In genomic region chr11:45921561-45922424, GRCh38 we compare ENCODE assay signal across 8 cellular contexts. TPM values are rescaled to one million over a fixed set of nuclear protein-coding genes. Genes with fewer than 3 reads are reported as not detected.
A peak's percentile ranks its signal among the peaks of the same experiment; 100 is the strongest.
DNase-seq lines count a peak whose midpoint lies in the region; ATAC-seq, FAIRE-seq and TF ChIP-seq lines count a peak whose summit lies in the region.

No MANE protein-coding gene starts in this region.

- H3K9me3 ChIP-seq in A549 (no peaks in the 10 kb centered on the region), iPS-15b (ENCODE audit: control insufficient read depth, insufficient read depth, low read length) (no peaks in the 10 kb centered on the region)

- H3K27me3 Mint-ChIP-seq in WTC11 (ENCODE audit: low read depth) = peaks cover 2% of the 10 kb centered on the region; the same call in 1 of the 2 replicates
- no peaks in the 10 kb centered on the region for H3K27me3 Mint-ChIP-seq in stimulated activated memory B cell treated with anti-CD40 and anti-IgM and Interleukin-4, amounts not matched to agents 10 μg/mL and 1 μg/mL and 100 μg/mL, for 72 hours

- 73% methylated on average over 28 of the region's 54 CpGs for WGBS in A549 (ENCODE audit: missing lambda C conversion rate)

- no peak for ATAC-seq in A549
- ATAC-seq in WTC11 = peak; percentile 53
- ATAC-seq in stimulated activated memory B cell treated with anti-CD40 and anti-IgM and Interleukin-4, amounts not matched to agents 10 μg/mL and 1 μg/mL and 100 μg/mL, for 72 hours = no peak
- ATAC-seq in omental fat pad (ENCODE audit: low FRiP score) = no peak

- no peak for TF ChIP-seq EP300 in A549 (IDR thresholded peaks at IDR 0.05)
- TF ChIP-seq EP300 in Ishikawa (IDR thresholded peaks at IDR 0.05; ENCODE audit: borderline replicate concordance) = peak; percentile 57; the same call in 1 of the 2 replicates

- peaks cover 11% of the 10 kb centered on the region for H3K36me3 Mint-ChIP-seq in WTC11
- no peaks in the 10 kb centered on the region for H3K36me3 Mint-ChIP-seq in stimulated activated memory B cell treated with anti-CD40 and anti-IgM and Interleukin-4, amounts not matched to agents 10 μg/mL and 1 μg/mL and 100 μg/mL, for 72 hours

- H3K9me3 Mint-ChIP-seq in WTC11 = no peaks in the 10 kb centered on the region
- H3K9me3 Mint-ChIP-seq in stimulated activated memory B cell treated with anti-CD40 and anti-IgM and Interleukin-4, amounts not matched to agents 10 μg/mL and 1 μg/mL and 100 μg/mL, for 72 hours = no peaks in the 10 kb centered on the region

- peak overlapping the region; percentile 47 for H3K9ac ChIP-seq in iPS-15b (ENCODE audit: low read depth, low read length)

- H3K4me1 Mint-ChIP-seq in WTC11 = peaks cover 39% of the 10 kb centered on the region
- H3K4me1 Mint-ChIP-seq in stimulated activated memory B cell treated with anti-CD40 and anti-IgM and Interleukin-4, amounts not matched to agents 10 μg/mL and 1 μg/mL and 100 μg/mL, for 72 hours = peaks cover 61% of the 10 kb centered on the region

- TF ChIP-seq CTCF in A549 (IDR thresholded peaks at IDR 0.05) (no peak), WTC11 (IDR thresholded peaks at IDR 0.05) (no peak), omental fat pad (IDR thresholded peaks at IDR 0.05) (no peak), GM10248 (IDR thresholded peaks at IDR 0.05; ENCODE audit: control extremely low read depth, extremely low read depth, low read depth, missing control alignments) (no peak)

- H3K4me3 ChIP-seq in A549 (peak overlapping the region; percentile 55), iPS-15b (ENCODE audit: low read depth, low read length) (peak overlapping the region; percentile 56)

- peak overlapping the region; percentile 72 for H3K4me3 Mint-ChIP-seq in WTC11
- peak overlapping the region; percentile 76 for H3K4me3 Mint-ChIP-seq in stimulated activated memory B cell treated with anti-CD40 and anti-IgM and Interleukin-4, amounts not matched to agents 10 μg/mL and 1 μg/mL and 100 μg/mL, for 72 hours

- peaks cover 13% of the 10 kb centered on the region for H3K27me3 ChIP-seq in iPS-15b (ENCODE audit: control insufficient read depth, insufficient read depth, low read length)

- DNase-seq in A549 (ENCODE audit: low read depth in 1 of 2, low spot score in 1 of 2) = no peak
- DNase-seq in WTC11 (ENCODE audit: low spot score) = peak; percentile 96
- no peak for DNase-seq in SKM-1 treated with dmso at 0.1 percent for 144 hours (lab: John Stamatoyannopoulos, UW; ENCODE audit: unreplicated experiment)
- DNase-seq in omental fat pad (ENCODE audit: low spot score) = no peak
- no peak for DNase-seq in GM10248 (ENCODE audit: extremely low spot score)

- peaks cover 21% of the 10 kb centered on the region for H3K36me3 ChIP-seq in iPS-15b (ENCODE audit: control insufficient read depth, insufficient read depth, low read length)

- H3K4me1 ChIP-seq in A549 (peaks cover 6% of the 10 kb centered on the region; the same call in 2 of the 3 replicates), iPS-15b (ENCODE audit: control insufficient read depth, insufficient read depth, low read length) (peaks cover 25% of the 10 kb centered on the region)

- peak overlapping the region; percentile 58 to 80; a peak in 5 of 6 replicates for H3K27ac ChIP-seq in A549

- peak overlapping the region; percentile 91 for H3K4me2 ChIP-seq in A549

- no peak for FAIRE-seq in A549 (lab: Jason Lieb, UNC)

- POLR2A ChIA-PET in A549 (lab: Yijun Ruan, JAX) (interaction anchor here (0.6 kb wide), 1 partner anchor 16 kb away, joined by 3 read pairs; no protein-coding TSS in a partner anchor), WTC11 (lab: Charles Lee) (interaction anchor here (0.5 to 1.8 kb wide), 21 partner anchors 9 to 373 kb away, joined by 3 to 12 read pairs (median 5); partner anchors contain the start of gene CRY2), GM10248 (lab: Yijun Ruan, JAX) (no interaction called here)

- CTCF ChIA-PET in A549 (lab: Yijun Ruan, JAX) = interaction anchor here (0.6 to 1.9 kb wide), 5 partner anchors 9 to 1154 kb away, joined by 3 to 9 read pairs (median 3); no protein-coding TSS in a partner anchor
- CTCF ChIA-PET in WTC11 (lab: Charles Lee) = interaction anchor here (0.8 to 4.0 kb wide), 13 partner anchors 24 to 470 kb away, joined by 3 to 33 read pairs (median 4); no protein-coding TSS in a partner anchor
- CTCF ChIA-PET in GM10248 (lab: Yijun Ruan, JAX) = interaction anchor here (1.1 to 1.6 kb wide), 3 partner anchors 8 to 150 kb away, joined by 3 to 6 read pairs (median 5); no protein-coding TSS in a partner anchor

- H3K27ac Mint-ChIP-seq in WTC11 = peak overlapping the region; percentile 99
- peak overlapping the region; percentile 85 for H3K27ac Mint-ChIP-seq in stimulated activated memory B cell treated with anti-CD40 and anti-IgM and Interleukin-4, amounts not matched to agents 10 μg/mL and 1 μg/mL and 100 μg/mL, for 72 hours

- TF ChIP-seq RAD21 in A549 (conservative IDR thresholded peaks at IDR 0.05 in 1 of 2, IDR thresholded peaks at IDR 0.05 in 1 of 2) (no peak), Ishikawa (IDR thresholded peaks at IDR 0.05; ENCODE audit: low read depth) (no peak)

- TF ChIP-seq POLR2A in A549 (IDR thresholded peaks at IDR 0.05; ENCODE audit: low read length) = no peak

TF ChIP-seq in A549, 52 proteins besides CTCF, POLR2A, EP300 and RAD21:
- TF ChIP-seq BCL3 (IDR thresholded peaks at IDR 0.05) = no peak
- no peak for TF ChIP-seq ZFP36 (IDR thresholded peaks at IDR 0.05; ENCODE audit: borderline replicate concordance, partially characterized antibody)

TF ChIP-seq in Ishikawa, 13 proteins besides CTCF, POLR2A, EP300 and RAD21 (continues in another document):
- no peak; the same call in none of the 2 replicates for TF ChIP-seq TAF1 (IDR thresholded peaks at IDR 0.05; ENCODE audit: low read depth)
- 0 out of 2 replicates have a peak, but pooled peaks have one; percentile 10 for TF ChIP-seq USF1 (IDR thresholded peaks at IDR 0.05)
- peak; percentile 80 for TF ChIP-seq TEAD4 (IDR thresholded peaks at IDR 0.05)
- peak; percentile 82 for TF ChIP-seq TCF12 (IDR thresholded peaks at IDR 0.05; ENCODE audit: low read depth)
- no peak for TF ChIP-seq CREB1 (IDR thresholded peaks at IDR 0.05; ENCODE audit: low read depth)

TF ChIP-seq in WTC11, 78 proteins besides CTCF, POLR2A, EP300 and RAD21 (continues in another document):
- TF ChIP-seq ETV6 (CRISPR knock-in tag; IDR thresholded peaks at IDR 0.05) (0 out of 2 replicates have a peak, but pooled peaks have one; percentile 10), EMX1 (CRISPR knock-in tag; IDR thresholded peaks at IDR 0.05) (no peak), OVOL2 (CRISPR knock-in tag; IDR thresholded peaks at IDR 0.05; ENCODE audit: borderline replicate concordance) (no peak), ATF2 (CRISPR knock-in tag; IDR thresholded peaks at IDR 0.05; ENCODE audit: borderline replicate concordance, low read depth) (no peak), NFATC4 (CRISPR knock-in tag; IDR thresholded peaks at IDR 0.05) (no peak)

RNA-seq across cellular contexts. Expression of gene LARGE2, which starts 0.7 kb away (rescaled TPM):
- polyA plus RNA-seq in A549 (2011; rRNA removed) (0.97 and 1.2 TPM in 2 replicates), A549 (2017; fragmentation: RNase III; extraction: RNeasy Plus Mini Kit Qiagen cat#74134 plus additional on column Dnase treatment) (1.4 to 2.3 TPM (median 2.1 TPM) in 3 replicates)
- 4.4 and 5.0 TPM in 2 replicates for polyA plus RNA-seq in A549 (2012; cell fraction: cytosol; rRNA removed)
- 10.8 and 14.4 TPM in 2 replicates for polyA plus RNA-seq in A549 (2012; cell fraction: nucleus; rRNA removed)
- polyA minus RNA-seq in A549 (2011; rRNA and poly(A)+ RNA removed) = 0.70 and 1.4 TPM in 2 replicates
- total RNA-seq in WTC11 (2021) (124 to 132 TPM (median 126 TPM) in 3 replicates), omental fat pad (under 1 TPM in 2 of 4 donors, not detected in 2; 0.24 to 0.37 TPM)

RNA-seq across cellular contexts. Expression of gene PEX16, which starts 4.1 kb away (rescaled TPM):
- polyA plus RNA-seq in A549 (2011; rRNA removed) = 18.0 and 20.2 TPM in 2 replicates
- 28.6 and 34.6 TPM in 2 replicates for polyA plus RNA-seq in A549 (2012; cell fraction: cytosol; rRNA removed)
- 83.0 and 92.0 TPM in 2 replicates for polyA plus RNA-seq in A549 (2012; cell fraction: nucleus; rRNA removed)
- 16.2 to 18.2 TPM (median 17.8 TPM) in 3 replicates for polyA plus RNA-seq in A549 (2017; fragmentation: RNase III; extraction: RNeasy Plus Mini Kit Qiagen cat#74134 plus additional on column Dnase treatment)
- 8.4 and 12.7 TPM in 2 replicates for polyA minus RNA-seq in A549 (2011; rRNA and poly(A)+ RNA removed)
- total RNA-seq in WTC11 (2021) = 35.8 to 39.3 TPM (median 36.0 TPM) in 3 replicates
- 10 to 100 TPM; 20.1 to 25.0 (median 22.8) TPM for total RNA-seq in omental fat pad

RNA-seq across cellular contexts. Expression of gene FREY1, which starts 14.7 kb away (rescaled TPM):
- 0.17 TPM in 1 of 2 replicates, not detected in the other for polyA plus RNA-seq in A549 (2011; rRNA removed)
- 0.13 and 0.18 TPM in 2 replicates for polyA plus RNA-seq in A549 (2012; cell fraction: cytosol; rRNA removed)
- 1.7 and 2.0 TPM in 2 replicates for polyA plus RNA-seq in A549 (2012; cell fraction: nucleus; rRNA removed)
- polyA plus RNA-seq in A549 (2017; fragmentation: RNase III; extraction: RNeasy Plus Mini Kit Qiagen cat#74134 plus additional on column Dnase treatment) = 0.18 to 0.22 TPM (median 0.21 TPM) in 3 replicates
- 1.1 and 2.7 TPM in 2 replicates for polyA minus RNA-seq in A549 (2011; rRNA and poly(A)+ RNA removed)
- 1.6 to 2.1 TPM (median 1.8 TPM) in 3 replicates for total RNA-seq in WTC11 (2021)
- 1 to 10 TPM in 1 of 4 donors, not detected in 3; 1.6 TPM for total RNA-seq in omental fat pad

RNA-seq across cellular contexts. Expression of gene MAPK8IP1, which starts 36.3 kb away (rescaled TPM):
- polyA plus RNA-seq in A549 (2011; rRNA removed) (2.6 and 2.7 TPM in 2 replicates), A549 (2017; fragmentation: RNase III; extraction: RNeasy Plus Mini Kit Qiagen cat#74134 plus additional on column Dnase treatment) (5.4 to 5.8 TPM (median 5.7 TPM) in 3 replicates)
- polyA plus RNA-seq in A549 (2012; cell fraction: cytosol; rRNA removed) = 4.6 and 6.8 TPM in 2 replicates
- polyA plus RNA-seq in A549 (2012; cell fraction: nucleus; rRNA removed) = 7.0 and 12.5 TPM in 2 replicates
- polyA minus RNA-seq in A549 (2011; rRNA and poly(A)+ RNA removed) = 5.4 and 6.4 TPM in 2 replicates
- total RNA-seq in WTC11 (2021) (31.6 to 34.1 TPM (median 32.4 TPM) in 3 replicates), omental fat pad (1 to 10 TPM; 3.2 to 7.4 (median 4.3) TPM)

Comparison
In these comparisons a context has a peak if more than half of its experiments do, and no peak if none do; other contexts are left out.
1. RNA of gene LARGE2, which starts 0.7 kb away (total RNA-seq): 124 to 132 TPM in WTC11; 0.24 to 0.37 TPM in omental fat pad; every median in the first group is over 10 times any median in the second.
2. Of the 8 proteins assayed by ChIP-seq in both WTC11 and A549: peak only in WTC11: MAX, TP53 and USF2; only in A549: none; in both: none; in neither: 5.